Comparison of ENCODE assay signal across 16 cellular contexts in the genomic region with DNA sequence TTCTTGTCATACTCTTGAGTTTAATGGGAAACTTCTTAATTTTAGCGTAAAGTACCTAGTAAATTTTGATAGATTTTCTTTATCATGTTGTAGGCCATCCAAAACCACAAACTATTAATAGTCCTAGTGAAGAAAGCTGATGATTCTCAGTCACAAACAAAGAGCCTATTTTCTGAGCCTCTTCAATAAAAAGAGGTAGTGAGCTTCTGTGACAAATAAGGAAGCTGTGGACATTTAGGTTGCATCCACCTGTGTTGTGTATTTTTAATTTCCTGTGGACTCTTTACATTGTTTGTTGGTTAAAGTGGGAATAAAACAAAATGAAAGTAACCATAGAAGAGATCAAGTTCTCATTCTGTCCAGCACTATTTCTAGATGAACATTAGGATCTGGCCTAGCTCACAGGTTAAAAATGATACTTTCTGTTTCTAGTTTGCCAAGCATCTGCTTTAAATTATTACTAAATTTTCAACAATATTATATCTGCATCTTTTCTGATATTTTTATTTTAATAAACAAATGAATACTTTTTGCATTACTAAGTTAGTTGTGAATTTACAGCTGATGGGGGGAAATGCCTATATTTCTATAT.
DNase-seq lines count a peak whose midpoint lies in the region; ATAC-seq and TF ChIP-seq lines count a peak whose summit lies in the region.
"Had no signal": no experiment of that assay in that cellular context is flagged by ENCODE, and none has a peak within 500 bp of the region (broad histone marks: within the 10 kb centered on the region; RNA-seq: fewer than 3 reads in every experiment).

No MANE protein-coding gene starts in this region.

- peak overlapping the region; percentile 63 for H3K4me2 ChIP-seq in OCI-LY1 (ENCODE audit: low read length)

- TF ChIP-seq CTCF in OCI-LY1 (IDR thresholded peaks at IDR 0.05; ENCODE audit: low read length) = no peak
- no peak for TF ChIP-seq CTCF in fibroblast of the aortic adventitia (IDR thresholded peaks at IDR 0.05; ENCODE audit: insufficient read depth, low read length)
- TF ChIP-seq CTCF in GM10266 (IDR thresholded peaks at IDR 0.05; ENCODE audit: control insufficient read depth, insufficient read depth, low read depth, missing control alignments) = no peak

- H3K4me3 ChIP-seq in ACC112 (ENCODE audit: low read depth, low read length) (peak overlapping the region; percentile 29; the same call in 1 of the 2 replicates), OCI-LY1 (ENCODE audit: low read depth, low read length, poor library complexity, severe bottlenecking) (peak overlapping the region; percentile 42), fibroblast of the aortic adventitia (ENCODE audit: low read depth, low read length) (no peak overlapping the region)
- H3K4me3 ChIP-seq: Peyer's patch had no signal

- H3F3A ChIP-seq in OCI-LY1 (ENCODE audit: insufficient read depth, low read length) = no peaks in the 10 kb centered on the region

- H3K4me1 ChIP-seq in ACC112 (ENCODE audit: control insufficient read depth, insufficient read depth, low read length, unreplicated experiment) (peaks cover 10% of the 10 kb centered on the region), OCI-LY1 (ENCODE audit: insufficient read depth, low read length, severe bottlenecking) (peaks cover 54% of the 10 kb centered on the region)
- H3K4me1 ChIP-seq: Peyer's patch had no signal

- peak; percentile 25 for ATAC-seq in GM18519 (IDR thresholded peaks at IDR 0.05; ENCODE audit: low FRiP score, unreplicated experiment)
- ATAC-seq in GM19467 (IDR thresholded peaks at IDR 0.05; ENCODE audit: unreplicated experiment) = no peak

- no peaks in the 10 kb centered on the region for H3K9me2 ChIP-seq in OCI-LY1 (ENCODE audit: low read depth, low read length)

- H3K9ac ChIP-seq in OCI-LY1 (ENCODE audit: low read length) = peak overlapping the region; percentile 36

- H4K20me1 ChIP-seq in OCI-LY1 (ENCODE audit: insufficient read depth, low read length) = no peaks in the 10 kb centered on the region

- DNase-seq in fibroblast of the aortic adventitia (ENCODE audit: low read depth) (peak; percentile 30), cerebellar cortex (ENCODE audit: low spot score) (no peak), GM10266 (ENCODE audit: extremely low spot score) (no peak)
- no peak for DNase-seq in activated CD4-positive, alpha-beta T cell treated with anti-CD3 and anti-CD28 coated beads, Interleukin-2, amount 50 U/mL, for 1 hour
- DNase-seq: CD4-positive, CD25-positive, alpha-beta regulatory T cell; DMS79 treated with DMSO at 0.1 percent for 48 hours; GF-D8; HCEC 1CT; MV-4-11; NCI-H146; Peyer's patch; Right ventricle myocardium superior had no signal

- H3K36me3 ChIP-seq in ACC112 (ENCODE audit: insufficient read depth, low read length) (no peaks in the 10 kb centered on the region), OCI-LY1 (ENCODE audit: insufficient read depth, low read length) (no peaks in the 10 kb centered on the region)
- H3K36me3 ChIP-seq: Peyer's patch had no signal

- H2AFZ ChIP-seq in ACC112 (ENCODE audit: low read length, unreplicated experiment) (peak overlapping the region; percentile 67), OCI-LY1 (ENCODE audit: low read length) (peak overlapping the region; percentile 88)

- H3K27ac ChIP-seq in ACC112 (ENCODE audit: low read depth, low read length) (no peak overlapping the region), OCI-LY1 (ENCODE audit: low read depth, low read length, poor library complexity, severe bottlenecking) (peak overlapping the region; percentile 91)
- H3K27ac ChIP-seq: Peyer's patch had no signal

- H3K27me3 ChIP-seq in ACC112 (ENCODE audit: insufficient read depth, low read length) (no peaks in the 10 kb centered on the region), OCI-LY1 (ENCODE audit: insufficient read depth, low read length) (no peaks in the 10 kb centered on the region)
- H3K27me3 ChIP-seq: Peyer's patch had no signal

- H3K79me2 ChIP-seq in ACC112 (ENCODE audit: control insufficient read depth, insufficient read depth, low read length, unreplicated experiment) = no peaks in the 10 kb centered on the region
- H3K79me2 ChIP-seq in OCI-LY1 (ENCODE audit: insufficient read depth, low read length) = no peaks in the 10 kb centered on the region

- H3K9me3 ChIP-seq in OCI-LY1 (ENCODE audit: low read length) = no peaks in the 10 kb centered on the region
- H3K9me3 ChIP-seq: Peyer's patch had no signal
